Comparison of ENCODE assay signal across 8 cellular contexts in the genomic region with DNA sequence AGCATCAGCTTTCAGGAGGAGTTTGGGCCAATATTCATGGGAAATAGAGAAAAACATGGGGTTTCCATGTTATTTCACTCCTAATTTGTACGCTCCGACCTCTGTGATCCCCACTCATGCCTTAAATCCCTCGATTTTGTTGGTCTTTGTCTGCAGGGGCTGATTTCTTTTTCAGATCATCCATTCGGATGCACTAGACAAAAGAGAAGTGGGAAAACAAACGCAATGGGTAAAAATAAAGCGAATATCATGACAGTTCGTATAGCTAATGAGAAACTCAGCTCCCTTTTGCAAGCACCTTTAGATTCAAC. TPM values are rescaled to one million over a fixed set of nuclear protein-coding genes. Genes with fewer than 3 reads are reported as not detected.
A peak's percentile ranks its signal among the peaks of the same experiment; 100 is the strongest.
DNase-seq lines count a peak whose midpoint lies in the region; ATAC-seq, FAIRE-seq and TF ChIP-seq lines count a peak whose summit lies in the region.

No MANE protein-coding gene starts in this region.

- no TSS peak for BruUV-seq in HepG2 (replicated peaks; lab: Mats Ljungman, UMichigan)

- in situ Hi-C loops in HepG2 (cut with HindIII; ENCODE audit: extremely low pct_ligation_motif_present, low pct_unique_long_range_greater_than_20kb), result no loop called here

- H2AFZ ChIP-seq in HepG2 (ENCODE audit: low read length), result no peak overlapping the region

- peaks cover 3 to 4% of the 10 kb centered on the region in 2 donors for H3K36me3 Mint-ChIP-seq in activated T-cell treated with anti-CD3 and anti-CD28 coated beads, Interleukin-2, amount 50 U/mL, for 72 hours (ENCODE audit: insufficient read depth in 2 of 2)
- H3K36me3 Mint-ChIP-seq in activated naive CD8-positive, alpha-beta T cell, result no peaks in the 10 kb centered on the region

- 0 out of 2 replicates have a peak overlapping the region, but pooled peaks have one; percentile 74 for H3K9ac ChIP-seq in HepG2 (ENCODE audit: insufficient read depth, low read depth, low read length)

- no peak for TF ChIP-seq CTCF in HepG2 (CRISPR knock-in tag; IDR thresholded peaks at IDR 0.05)
- TF ChIP-seq CTCF in tibial artery (IDR thresholded peaks at IDR 0.05), result no peak

- no peak for ATAC-seq in activated T-cell treated with anti-CD3 and anti-CD28 coated beads, Interleukin-2, amount 50 U/mL, for 72 hours (replicated peaks in 1 of 2)
- no peak for ATAC-seq in HepG2

- H3K4me2 ChIP-seq in HepG2 (ENCODE audit: low read depth, low read length), result peak overlapping the region; percentile 74

- H3K4me3 Mint-ChIP-seq in activated T-cell treated with anti-CD3 and anti-CD28 coated beads, Interleukin-2, amount 50 U/mL, for 72 hours, result peak overlapping the region; percentile 95 to 96
- peak overlapping the region; percentile 93 for H3K4me3 Mint-ChIP-seq in activated naive CD8-positive, alpha-beta T cell

- H3K27ac Mint-ChIP-seq in activated T-cell treated with anti-CD3 and anti-CD28 coated beads, Interleukin-2, amount 50 U/mL, for 72 hours, result peak overlapping the region; percentile 81
- peak overlapping the region; percentile 90 for H3K27ac Mint-ChIP-seq in activated naive CD8-positive, alpha-beta T cell

- no peaks in the 10 kb centered on the region for H4K20me1 ChIP-seq in HepG2 (ENCODE audit: insufficient read depth, low read length)

- TF ChIP-seq RAD21 in HepG2 (CRISPR knock-in tag; IDR thresholded peaks at IDR 0.05), result no peak

- WGBS in HepG2 (ENCODE audit: low lambda C conversion rate), result 86% methylated on average over 7 of the region's 7 CpGs

- intact Hi-C loops in HepG2 (cut with micrococcal nuclease; ENCODE audit: unreplicated experiment) (no loop called here), tibial artery (cut with DNase I; ENCODE audit: low total_unique reads) (no loop called here)

- TF ChIP-seq POLR2A in HepG2 (IDR thresholded peaks at IDR 0.05; ENCODE audit: insufficient read depth in 1 of 2, low read depth in 2 of 2, low read length in 2 of 2), result no peak

- peaks cover 40% of the 10 kb centered on the region for H3K4me1 Mint-ChIP-seq in activated T-cell treated with anti-CD3 and anti-CD28 coated beads, Interleukin-2, amount 50 U/mL, for 72 hours (ENCODE audit: low read depth)
- peaks cover 22% of the 10 kb centered on the region for H3K4me1 Mint-ChIP-seq in activated naive CD8-positive, alpha-beta T cell (ENCODE audit: low read depth)

- POLR2A ChIA-PET in HepG2 (lab: Yijun Ruan, JAX), result no interaction called here

- H3K9me3 Mint-ChIP-seq in activated T-cell treated with anti-CD3 and anti-CD28 coated beads, Interleukin-2, amount 50 U/mL, for 72 hours, result no peaks in the 10 kb centered on the region
- no peaks in the 10 kb centered on the region for H3K9me3 Mint-ChIP-seq in activated naive CD8-positive, alpha-beta T cell (ENCODE audit: low read depth)

- no peaks in the 10 kb centered on the region for H3K79me2 ChIP-seq in HepG2 (ENCODE audit: insufficient read depth, low read length)

- no peak overlapping the region for H3K27ac ChIP-seq in HepG2 (ENCODE audit: extremely low read length, insufficient read depth, low read length)
- no peak overlapping the region for H3K27ac ChIP-seq in tibial artery

- H3K9me3 ChIP-seq in HepG2 (ENCODE audit: low read length) (no peaks in the 10 kb centered on the region), tibial artery (no peaks in the 10 kb centered on the region)

- H3K27me3 ChIP-seq in HepG2 (ENCODE audit: control insufficient read depth in 1 of 2, insufficient read depth in 2 of 2, low read length in 2 of 2), result no peaks in the 10 kb centered on the region
- no peaks in the 10 kb centered on the region for H3K27me3 ChIP-seq in tibial artery

- H3K36me3 ChIP-seq in HepG2 (replicated peaks in 1 of 2; ENCODE audit: control insufficient read depth in 1 of 2, insufficient read depth in 2 of 2, low read length in 2 of 2) (no peaks in the 10 kb centered on the region; a peak in 1 of 5 replicates), tibial artery (no peaks in the 10 kb centered on the region)

- CTCF ChIA-PET in HepG2 (lab: Yijun Ruan, JAX; ENCODE audit: low intra/inter-chr PET ratio, low total read pairs), result no interaction called here

- DNase-seq in activated T-cell treated with anti-CD3 and anti-CD28 coated beads, Interleukin-2, amount 50 U/mL, for 72 hours, result no peak
- no peak for DNase-seq in activated T-cell treated with anti-CD3 and anti-CD28 coated beads, Interleukin-2, amount 50 U/mL, for 48 hours
- DNase-seq in HepG2 (ENCODE audit: low spot score) (no peak), tibial artery (no peak), NCI-H1436 (lab: John Stamatoyannopoulos, UW) (no peak), NCI-H187 treated with DMSO at 0.1 percent for 48 hours (lab: John Stamatoyannopoulos, UW) (no peak)
- DNase-seq in stimulated activated CD4-positive, alpha-beta T cell treated with anti-CD3 and anti-CD28 coated beads, Interleukin-15, amount 100 ng/mL, for 24 hours, result no peak

- peaks cover 14% of the 10 kb centered on the region for H3K27me3 Mint-ChIP-seq in activated T-cell treated with anti-CD3 and anti-CD28 coated beads, Interleukin-2, amount 50 U/mL, for 72 hours (ENCODE audit: low read depth)
- no peaks in the 10 kb centered on the region for H3K27me3 Mint-ChIP-seq in activated naive CD8-positive, alpha-beta T cell

- FAIRE-seq in HepG2 (lab: Jason Lieb, UNC), result no peak

- H3K4me3 ChIP-seq in HepG2 (replicated peaks in 1 of 3; ENCODE audit: insufficient read depth in 1 of 3, low read depth in 2 of 3, low read length in 3 of 3), result peak overlapping the region; percentile 7 to 85 (median 78); a peak in 4 of 6 replicates
- peak overlapping the region; percentile 87 for H3K4me3 ChIP-seq in tibial artery

- H3K4me1 ChIP-seq in HepG2 (ENCODE audit: insufficient read depth, low read length), result peaks cover 28% of the 10 kb centered on the region
- H3K4me1 ChIP-seq in tibial artery, result peaks cover 0 to 11% (median 5%) of the 10 kb centered on the region in 4 donors

- no peak for TF ChIP-seq EP300 in HepG2 (IDR thresholded peaks at IDR 0.05; ENCODE audit: low read depth in 2 of 2, low read length in 2 of 2)
- TF ChIP-seq EP300 in HepG2 (CRISPR knock-in tag; IDR thresholded peaks at IDR 0.05; ENCODE audit: borderline replicate concordance), result no peak

TF ChIP-seq in HepG2, 621 proteins besides CTCF, POLR2A, EP300 and RAD21 (continues in another document):
- TF ChIP-seq ZSCAN9 (CRISPR knock-in tag; IDR thresholded peaks at IDR 0.05; ENCODE audit: borderline replicate concordance), result no peak
- TF ChIP-seq RARG (CRISPR knock-in tag; IDR thresholded peaks at IDR 0.05; ENCODE audit: low read depth), result no peak
- TF ChIP-seq PHF5A (CRISPR knock-in tag; IDR thresholded peaks at IDR 0.05; ENCODE audit: low read depth, unreplicated experiment), result no peak
- TF ChIP-seq ZBTB42 (CRISPR knock-in tag; IDR thresholded peaks at IDR 0.05), result no peak
- TF ChIP-seq ZNF256 (CRISPR knock-in tag; conservative IDR thresholded peaks at IDR 0.05), result no peak
- TF ChIP-seq, protein P1, sequence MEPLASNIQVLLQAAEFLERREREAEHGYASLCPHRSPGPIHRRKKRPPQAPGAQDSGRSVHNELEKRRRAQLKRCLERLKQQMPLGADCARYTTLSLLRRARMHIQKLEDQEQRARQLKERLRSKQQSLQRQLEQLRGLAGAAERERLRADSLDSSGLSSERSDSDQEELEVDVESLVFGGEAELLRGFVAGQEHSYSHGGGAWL (CRISPR knock-in tag; IDR thresholded peaks at IDR 0.05), result no peak
- TF ChIP-seq, protein P2, sequence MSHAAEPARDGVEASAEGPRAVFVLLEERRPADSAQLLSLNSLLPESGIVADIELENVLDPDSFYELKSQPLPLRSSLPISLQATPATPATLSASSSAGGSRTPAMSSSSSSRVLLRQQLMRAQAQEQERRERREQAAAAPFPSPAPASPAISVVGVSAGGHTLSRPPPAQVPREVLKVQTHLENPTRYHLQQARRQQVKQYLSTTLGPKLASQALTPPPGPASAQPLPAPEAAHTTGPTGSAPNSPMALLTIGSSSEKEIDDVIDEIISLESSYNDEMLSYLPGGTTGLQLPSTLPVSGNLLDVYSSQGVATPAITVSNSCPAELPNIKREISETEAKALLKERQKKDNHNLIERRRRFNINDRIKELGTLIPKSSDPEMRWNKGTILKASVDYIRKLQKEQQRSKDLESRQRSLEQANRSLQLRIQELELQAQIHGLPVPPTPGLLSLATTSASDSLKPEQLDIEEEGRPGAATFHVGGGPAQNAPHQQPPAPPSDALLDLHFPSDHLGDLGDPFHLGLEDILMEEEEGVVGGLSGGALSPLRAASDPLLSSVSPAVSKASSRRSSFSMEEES (CRISPR knock-in tag; IDR thresholded peaks at IDR 0.05), result no peak

RNA-seq across cellular contexts. Expression of a gene that starts 0.3 kb away (rescaled TPM):
- total RNA-seq in activated T-cell treated with anti-CD3 and anti-CD28 coated beads, Interleukin-2, amount 50 U/mL, for 72 hours, result 10 to 100 TPM; 44.2 to 45.5 TPM
- total RNA-seq in HepG2 (2016; rRNA removed; fragmentation: Illumina TruSeq; extraction: Trizol), result 3.3 and 5.9 TPM in 2 replicates
- total RNA-seq in HepG2 (2016; cell fraction: cytosol; rRNA removed; fragmentation: Illumina TruSeq; extraction: Trizol; ENCODE audit: low read depth), result 0.79 and 1.4 TPM in 2 replicates
- 4.0 and 6.4 TPM in 2 replicates for total RNA-seq in HepG2 (2016; cell fraction: insoluble cytoplasmic fraction; rRNA removed; fragmentation: Illumina TruSeq; extraction: Trizol)
- total RNA-seq in HepG2 (2016; cell fraction: membrane; rRNA removed; fragmentation: Illumina TruSeq; extraction: Trizol), result 4.1 and 4.3 TPM in 2 replicates
- 9.1 and 10.9 TPM in 2 replicates for total RNA-seq in HepG2 (2016; cell fraction: nucleus; rRNA removed; fragmentation: Illumina TruSeq; extraction: Trizol)
- 9.4 and 9.6 TPM in 2 replicates for polyA plus RNA-seq in HepG2 (2011; rRNA removed)
- polyA plus RNA-seq in HepG2 (2011; cell fraction: cytosol; rRNA removed), result 1.8 and 3.0 TPM in 2 replicates
- 20.6 and 20.9 TPM in 2 replicates for polyA plus RNA-seq in HepG2 (2011; cell fraction: nucleus; rRNA removed)
- 6.7 and 7.1 TPM in 2 replicates for polyA plus RNA-seq in HepG2 (2012)
- polyA plus RNA-seq in HepG2 (2016; cell fraction: cytosol; fragmentation: Illumina TruSeq; extraction: Trizol; ENCODE audit: low read depth), result 1.2 and 2.2 TPM in 2 replicates
- 11.9 and 13.3 TPM in 2 replicates for polyA plus RNA-seq in HepG2 (2016; cell fraction: insoluble cytoplasmic fraction; fragmentation: Illumina TruSeq; extraction: Trizol; ENCODE audit: low read depth)
- 6.0 and 7.3 TPM in 2 replicates for polyA plus RNA-seq in HepG2 (2016; cell fraction: membrane; fragmentation: Illumina TruSeq; extraction: Trizol; ENCODE audit: low read depth)
- polyA plus RNA-seq in HepG2 (2016; cell fraction: nucleus; fragmentation: Illumina TruSeq; extraction: Trizol; ENCODE audit: insufficient read depth, low read depth), result 30.7 and 31.2 TPM in 2 replicates
- polyA minus RNA-seq in HepG2 (2011; rRNA and poly(A)+ RNA removed; ENCODE audit: low replicate concordance), result 2.4 and 38.8 TPM in 2 replicates
- polyA minus RNA-seq in HepG2 (2011; cell fraction: cytosol; rRNA and poly(A)+ RNA removed), result 3.3 and 3.6 TPM in 2 replicates
- 7.3 and 8.8 TPM in 2 replicates for polyA minus RNA-seq in HepG2 (2011; cell fraction: nucleus; rRNA and poly(A)+ RNA removed)
